ENCODE assay signal across 7 cellular contexts in the genomic region with DNA sequence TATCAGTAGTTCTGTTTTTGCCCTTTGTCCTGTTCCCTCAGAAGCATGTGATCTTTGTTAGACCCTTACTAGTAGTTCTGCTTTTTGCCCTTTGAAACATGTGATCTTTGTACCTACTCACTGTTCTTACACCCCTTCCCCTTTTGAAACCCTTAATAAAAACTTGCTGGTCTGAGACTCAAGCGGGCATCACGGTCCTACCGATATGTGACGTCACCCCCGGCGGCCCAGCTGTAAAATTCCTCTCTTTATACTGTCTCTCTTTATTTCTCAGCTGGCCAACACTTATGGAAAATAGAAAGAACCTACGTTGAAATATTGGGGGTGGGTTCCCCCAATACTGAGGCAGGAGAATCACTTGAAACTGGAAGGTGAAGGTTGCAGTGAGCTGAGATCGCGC. TPM values are rescaled to one million over a fixed set of nuclear protein-coding genes. Genes with fewer than 3 reads are reported as not detected.
"Had no signal": no experiment of that assay in that cellular context is flagged by ENCODE, and none has a peak within 500 bp of the region (broad histone marks: within the 10 kb centered on the region; RNA-seq: fewer than 3 reads in every experiment).

No MANE protein-coding gene starts in this region.

RNA-seq across cellular contexts. Expression of a gene that starts 44.4 kb away (rescaled TPM):
- total RNA-seq: kidney epithelial cell, left lobe of liver, lung microvascular endothelial cell, mammary epithelial cell, myocyte had no signal
- polyA plus RNA-seq: keratinocyte; mammary epithelial cell; naive thymus-derived CD4-positive, alpha-beta T cell had no signal
